In the genomic region with DNA sequence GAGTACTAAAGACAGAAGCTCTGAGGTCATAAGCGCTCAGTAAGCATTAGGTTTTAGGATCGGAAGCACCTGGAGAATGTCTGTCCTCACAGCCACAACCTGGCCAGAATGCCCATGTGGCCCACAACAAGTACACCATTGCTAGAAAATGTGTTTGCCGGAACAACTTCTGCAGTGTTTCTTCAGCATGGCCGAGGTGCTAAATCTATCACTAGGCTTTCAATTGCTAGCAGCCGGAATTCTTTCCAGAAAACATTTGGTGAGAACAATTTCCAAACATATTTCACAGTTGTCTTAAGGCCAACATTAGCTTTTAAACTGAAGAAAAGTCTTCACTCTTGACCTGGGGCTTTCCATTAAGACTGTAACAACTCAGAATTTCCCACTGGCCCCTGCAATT, we compare ENCODE assay signal across 9 cellular contexts. TPM values are rescaled to one million over a fixed set of nuclear protein-coding genes. Genes with fewer than 3 reads are reported as not detected.
"Had no signal": no experiment of that assay in that cellular context is flagged by ENCODE, and none has a peak within 500 bp of the region (broad histone marks: within the 10 kb centered on the region; RNA-seq: fewer than 3 reads in every experiment).

No MANE protein-coding gene starts in this region.

- FAIRE-seq: HepG2, HTR-8/SVneo had no signal

- H3K27ac Mint-ChIP-seq: IgD-negative memory B cell had no signal

- DNase-seq: IMR-90, Karpas-422, KBM-7, KG1 had no signal

- ATAC-seq: HepG2 had no signal

- H3K27ac ChIP-seq: HL-60, KMS-11 had no signal

- H3K4me3 Mint-ChIP-seq: IgD-negative memory B cell had no signal

- H3K4me1 Mint-ChIP-seq: IgD-negative memory B cell had no signal

- H3K9ac ChIP-seq: KMS-11 had no signal

- H3K4me2 ChIP-seq: KMS-11 had no signal

RNA-seq across cellular contexts. Expression of gene ADTRP, which starts 18.2 kb away (rescaled TPM):
- total RNA-seq: HepG2 had no signal
- polyA plus RNA-seq: HepG2 had no signal
